Comparison of ENCODE assay signal across 1 cellular context in the genomic region with DNA sequence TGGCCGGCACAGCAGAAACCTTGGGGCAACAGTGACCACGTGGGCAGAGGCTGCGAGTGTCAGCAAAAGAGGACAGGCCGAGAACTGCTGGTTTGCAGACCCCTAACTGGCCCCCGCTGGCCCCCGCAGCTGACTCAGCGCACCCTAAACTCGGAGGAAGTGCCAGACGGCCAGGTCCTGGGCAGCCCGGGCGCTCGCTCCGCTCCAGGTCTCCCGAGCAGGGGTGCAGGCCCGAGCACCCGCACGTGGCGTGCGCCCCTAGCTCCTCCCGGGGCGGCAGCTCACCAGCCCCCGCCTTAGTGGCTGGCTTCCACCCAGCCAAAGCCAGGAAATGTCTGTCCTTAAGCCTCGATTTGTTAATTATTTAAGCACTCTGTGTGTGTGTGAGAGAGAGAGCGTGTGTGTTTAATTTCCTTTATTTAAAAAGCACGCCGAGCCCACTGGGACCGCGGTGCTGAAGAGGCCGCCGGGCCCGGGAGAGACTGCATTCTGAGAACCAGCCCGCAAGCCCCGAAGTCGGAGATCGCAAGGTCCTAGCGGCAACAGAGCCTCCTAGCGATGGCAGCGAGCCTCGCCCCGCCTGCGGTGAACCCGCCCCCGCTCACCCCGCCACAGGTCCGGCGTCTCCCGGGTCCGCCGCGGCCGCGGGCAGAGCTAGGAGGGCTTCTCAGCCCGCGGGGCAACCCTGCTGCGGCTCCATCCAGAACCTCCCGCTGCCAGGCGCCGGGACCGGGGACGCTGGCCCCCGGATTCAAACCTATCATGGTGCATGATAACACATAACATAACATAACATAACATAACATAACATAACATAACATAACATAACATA.
TF ChIP-seq lines count a peak whose summit lies in the region.

No MANE protein-coding gene starts in this region.

TF ChIP-seq in K562, 482 proteins besides CTCF, POLR2A, EP300 and RAD21 (continued from another document and continues in another):
- TF ChIP-seq, protein P1, sequence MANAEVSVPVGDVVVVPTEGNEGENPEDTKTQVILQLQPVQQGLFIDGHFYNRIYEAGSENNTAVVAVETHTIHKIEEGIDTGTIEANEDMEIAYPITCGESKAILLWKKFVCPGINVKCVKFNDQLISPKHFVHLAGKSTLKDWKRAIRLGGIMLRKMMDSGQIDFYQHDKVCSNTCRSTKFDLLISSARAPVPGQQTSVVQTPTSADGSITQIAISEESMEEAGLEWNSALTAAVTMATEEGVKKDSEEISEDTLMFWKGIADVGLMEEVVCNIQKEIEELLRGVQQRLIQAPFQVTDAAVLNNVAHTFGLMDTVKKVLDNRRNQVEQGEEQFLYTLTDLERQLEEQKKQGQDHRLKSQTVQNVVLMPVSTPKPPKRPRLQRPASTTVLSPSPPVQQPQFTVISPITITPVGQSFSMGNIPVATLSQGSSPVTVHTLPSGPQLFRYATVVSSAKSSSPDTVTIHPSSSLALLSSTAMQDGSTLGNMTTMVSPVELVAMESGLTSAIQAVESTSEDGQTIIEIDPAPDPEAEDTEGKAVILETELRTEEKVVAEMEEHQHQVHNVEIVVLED (CRISPR knock-in tag; IDR thresholded peaks at IDR 0.05), result no peak
- TF ChIP-seq FOXP1 (CRISPR knock-in tag; IDR thresholded peaks at IDR 0.05), result no peak
- TF ChIP-seq HNRNPLL (IDR thresholded peaks at IDR 0.05; ENCODE audit: low read depth, low read length, poor library complexity, severe bottlenecking), result peak; percentile 25
- TF ChIP-seq, protein P2, sequence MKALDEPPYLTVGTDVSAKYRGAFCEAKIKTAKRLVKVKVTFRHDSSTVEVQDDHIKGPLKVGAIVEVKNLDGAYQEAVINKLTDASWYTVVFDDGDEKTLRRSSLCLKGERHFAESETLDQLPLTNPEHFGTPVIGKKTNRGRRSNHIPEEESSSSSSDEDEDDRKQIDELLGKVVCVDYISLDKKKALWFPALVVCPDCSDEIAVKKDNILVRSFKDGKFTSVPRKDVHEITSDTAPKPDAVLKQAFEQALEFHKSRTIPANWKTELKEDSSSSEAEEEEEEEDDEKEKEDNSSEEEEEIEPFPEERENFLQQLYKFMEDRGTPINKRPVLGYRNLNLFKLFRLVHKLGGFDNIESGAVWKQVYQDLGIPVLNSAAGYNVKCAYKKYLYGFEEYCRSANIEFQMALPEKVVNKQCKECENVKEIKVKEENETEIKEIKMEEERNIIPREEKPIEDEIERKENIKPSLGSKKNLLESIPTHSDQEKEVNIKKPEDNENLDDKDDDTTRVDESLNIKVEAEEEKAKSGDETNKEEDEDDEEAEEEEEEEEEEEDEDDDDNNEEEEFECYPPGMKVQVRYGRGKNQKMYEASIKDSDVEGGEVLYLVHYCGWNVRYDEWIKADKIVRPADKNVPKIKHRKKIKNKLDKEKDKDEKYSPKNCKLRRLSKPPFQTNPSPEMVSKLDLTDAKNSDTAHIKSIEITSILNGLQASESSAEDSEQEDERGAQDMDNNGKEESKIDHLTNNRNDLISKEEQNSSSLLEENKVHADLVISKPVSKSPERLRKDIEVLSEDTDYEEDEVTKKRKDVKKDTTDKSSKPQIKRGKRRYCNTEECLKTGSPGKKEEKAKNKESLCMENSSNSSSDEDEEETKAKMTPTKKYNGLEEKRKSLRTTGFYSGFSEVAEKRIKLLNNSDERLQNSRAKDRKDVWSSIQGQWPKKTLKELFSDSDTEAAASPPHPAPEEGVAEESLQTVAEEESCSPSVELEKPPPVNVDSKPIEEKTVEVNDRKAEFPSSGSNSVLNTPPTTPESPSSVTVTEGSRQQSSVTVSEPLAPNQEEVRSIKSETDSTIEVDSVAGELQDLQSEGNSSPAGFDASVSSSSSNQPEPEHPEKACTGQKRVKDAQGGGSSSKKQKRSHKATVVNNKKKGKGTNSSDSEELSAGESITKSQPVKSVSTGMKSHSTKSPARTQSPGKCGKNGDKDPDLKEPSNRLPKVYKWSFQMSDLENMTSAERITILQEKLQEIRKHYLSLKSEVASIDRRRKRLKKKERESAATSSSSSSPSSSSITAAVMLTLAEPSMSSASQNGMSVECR (CRISPR knock-in tag; IDR thresholded peaks at IDR 0.05), result no peak
- no peak for TF ChIP-seq CREBBP (IDR thresholded peaks at IDR 0.05; ENCODE audit: low read depth, low read length)
- TF ChIP-seq, protein P3, sequence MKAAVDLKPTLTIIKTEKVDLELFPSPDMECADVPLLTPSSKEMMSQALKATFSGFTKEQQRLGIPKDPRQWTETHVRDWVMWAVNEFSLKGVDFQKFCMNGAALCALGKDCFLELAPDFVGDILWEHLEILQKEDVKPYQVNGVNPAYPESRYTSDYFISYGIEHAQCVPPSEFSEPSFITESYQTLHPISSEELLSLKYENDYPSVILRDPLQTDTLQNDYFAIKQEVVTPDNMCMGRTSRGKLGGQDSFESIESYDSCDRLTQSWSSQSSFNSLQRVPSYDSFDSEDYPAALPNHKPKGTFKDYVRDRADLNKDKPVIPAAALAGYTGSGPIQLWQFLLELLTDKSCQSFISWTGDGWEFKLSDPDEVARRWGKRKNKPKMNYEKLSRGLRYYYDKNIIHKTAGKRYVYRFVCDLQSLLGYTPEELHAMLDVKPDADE (conservative IDR thresholded peaks at IDR 0.05; ENCODE audit: control insufficient read depth, low read depth, low read length), result peak; percentile 78; the same call in 1 of the 2 replicates
- TF ChIP-seq SAP30 (IDR thresholded peaks at IDR 0.05; ENCODE audit: borderline replicate concordance, insufficient read depth, low read depth, low read length, poor library complexity, severe bottlenecking), result no peak
- no peak for TF ChIP-seq CEBPB (tag; IDR thresholded peaks at IDR 0.05)
- no peak for TF ChIP-seq HDAC2 (IDR thresholded peaks at IDR 0.05)
- TF ChIP-seq GATAD2A (IDR thresholded peaks at IDR 0.05), result 0 out of 2 replicates have a peak, but pooled peaks have one; percentile 30
- no peak for TF ChIP-seq PCBP2 (IDR thresholded peaks at IDR 0.05; ENCODE audit: low read depth, low read length, poor library complexity, severe bottlenecking)
- no peak for TF ChIP-seq ZNF197 (CRISPR knock-in tag; IDR thresholded peaks at IDR 0.05; ENCODE audit: low read depth)
- peak; percentile 71; the same call in 1 of the 2 replicates for TF ChIP-seq NFXL1 (CRISPR knock-in tag; IDR thresholded peaks at IDR 0.05)
- peak; percentile 19; the same call in 1 of the 2 replicates for TF ChIP-seq ZBTB1 (CRISPR knock-in tag; IDR thresholded peaks at IDR 0.05; ENCODE audit: borderline replicate concordance, low read depth)
- TF ChIP-seq CBFA2T3 (IDR thresholded peaks at IDR 0.05), result no peak
- TF ChIP-seq HLTF (IDR thresholded peaks at IDR 0.05), result no peak
- no peak for TF ChIP-seq ZFP1 (CRISPR knock-in tag; IDR thresholded peaks at IDR 0.05)
- TF ChIP-seq, protein P4, sequence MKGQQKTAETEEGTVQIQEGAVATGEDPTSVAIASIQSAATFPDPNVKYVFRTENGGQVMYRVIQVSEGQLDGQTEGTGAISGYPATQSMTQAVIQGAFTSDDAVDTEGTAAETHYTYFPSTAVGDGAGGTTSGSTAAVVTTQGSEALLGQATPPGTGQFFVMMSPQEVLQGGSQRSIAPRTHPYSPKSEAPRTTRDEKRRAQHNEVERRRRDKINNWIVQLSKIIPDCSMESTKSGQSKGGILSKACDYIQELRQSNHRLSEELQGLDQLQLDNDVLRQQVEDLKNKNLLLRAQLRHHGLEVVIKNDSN (CRISPR knock-in tag; IDR thresholded peaks at IDR 0.05), result peak; percentile 77
- TF ChIP-seq RFX1 (IDR thresholded peaks at IDR 0.05), result no peak
- TF ChIP-seq, protein P5, sequence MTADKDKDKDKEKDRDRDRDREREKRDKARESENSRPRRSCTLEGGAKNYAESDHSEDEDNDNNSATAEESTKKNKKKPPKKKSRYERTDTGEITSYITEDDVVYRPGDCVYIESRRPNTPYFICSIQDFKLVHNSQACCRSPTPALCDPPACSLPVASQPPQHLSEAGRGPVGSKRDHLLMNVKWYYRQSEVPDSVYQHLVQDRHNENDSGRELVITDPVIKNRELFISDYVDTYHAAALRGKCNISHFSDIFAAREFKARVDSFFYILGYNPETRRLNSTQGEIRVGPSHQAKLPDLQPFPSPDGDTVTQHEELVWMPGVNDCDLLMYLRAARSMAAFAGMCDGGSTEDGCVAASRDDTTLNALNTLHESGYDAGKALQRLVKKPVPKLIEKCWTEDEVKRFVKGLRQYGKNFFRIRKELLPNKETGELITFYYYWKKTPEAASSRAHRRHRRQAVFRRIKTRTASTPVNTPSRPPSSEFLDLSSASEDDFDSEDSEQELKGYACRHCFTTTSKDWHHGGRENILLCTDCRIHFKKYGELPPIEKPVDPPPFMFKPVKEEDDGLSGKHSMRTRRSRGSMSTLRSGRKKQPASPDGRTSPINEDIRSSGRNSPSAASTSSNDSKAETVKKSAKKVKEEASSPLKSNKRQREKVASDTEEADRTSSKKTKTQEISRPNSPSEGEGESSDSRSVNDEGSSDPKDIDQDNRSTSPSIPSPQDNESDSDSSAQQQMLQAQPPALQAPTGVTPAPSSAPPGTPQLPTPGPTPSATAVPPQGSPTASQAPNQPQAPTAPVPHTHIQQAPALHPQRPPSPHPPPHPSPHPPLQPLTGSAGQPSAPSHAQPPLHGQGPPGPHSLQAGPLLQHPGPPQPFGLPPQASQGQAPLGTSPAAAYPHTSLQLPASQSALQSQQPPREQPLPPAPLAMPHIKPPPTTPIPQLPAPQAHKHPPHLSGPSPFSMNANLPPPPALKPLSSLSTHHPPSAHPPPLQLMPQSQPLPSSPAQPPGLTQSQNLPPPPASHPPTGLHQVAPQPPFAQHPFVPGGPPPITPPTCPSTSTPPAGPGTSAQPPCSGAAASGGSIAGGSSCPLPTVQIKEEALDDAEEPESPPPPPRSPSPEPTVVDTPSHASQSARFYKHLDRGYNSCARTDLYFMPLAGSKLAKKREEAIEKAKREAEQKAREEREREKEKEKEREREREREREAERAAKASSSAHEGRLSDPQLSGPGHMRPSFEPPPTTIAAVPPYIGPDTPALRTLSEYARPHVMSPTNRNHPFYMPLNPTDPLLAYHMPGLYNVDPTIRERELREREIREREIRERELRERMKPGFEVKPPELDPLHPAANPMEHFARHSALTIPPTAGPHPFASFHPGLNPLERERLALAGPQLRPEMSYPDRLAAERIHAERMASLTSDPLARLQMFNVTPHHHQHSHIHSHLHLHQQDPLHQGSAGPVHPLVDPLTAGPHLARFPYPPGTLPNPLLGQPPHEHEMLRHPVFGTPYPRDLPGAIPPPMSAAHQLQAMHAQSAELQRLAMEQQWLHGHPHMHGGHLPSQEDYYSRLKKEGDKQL (CRISPR knock-in tag; IDR thresholded peaks at IDR 0.05; ENCODE audit: borderline replicate concordance), result no peak
- TF ChIP-seq RBM39 (optimal IDR thresholded peaks at IDR 0.05; ENCODE audit: low read depth, low read length), result no peak
- TF ChIP-seq, protein P6, sequence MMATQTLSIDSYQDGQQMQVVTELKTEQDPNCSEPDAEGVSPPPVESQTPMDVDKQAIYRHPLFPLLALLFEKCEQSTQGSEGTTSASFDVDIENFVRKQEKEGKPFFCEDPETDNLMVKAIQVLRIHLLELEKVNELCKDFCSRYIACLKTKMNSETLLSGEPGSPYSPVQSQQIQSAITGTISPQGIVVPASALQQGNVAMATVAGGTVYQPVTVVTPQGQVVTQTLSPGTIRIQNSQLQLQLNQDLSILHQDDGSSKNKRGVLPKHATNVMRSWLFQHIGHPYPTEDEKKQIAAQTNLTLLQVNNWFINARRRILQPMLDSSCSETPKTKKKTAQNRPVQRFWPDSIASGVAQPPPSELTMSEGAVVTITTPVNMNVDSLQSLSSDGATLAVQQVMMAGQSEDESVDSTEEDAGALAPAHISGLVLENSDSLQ (IDR thresholded peaks at IDR 0.05), result no peak
- no peak for TF ChIP-seq DACH1 (IDR thresholded peaks at IDR 0.05; ENCODE audit: partially characterized antibody)
- no peak for TF ChIP-seq KHSRP (IDR thresholded peaks at IDR 0.05)
- no peak for TF ChIP-seq ETV5 (CRISPR knock-in tag; IDR thresholded peaks at IDR 0.05; ENCODE audit: low read depth)
- TF ChIP-seq NBN (IDR thresholded peaks at IDR 0.05; ENCODE audit: low read depth), result no peak
- TF ChIP-seq IFI16 (CRISPR knock-in tag; IDR thresholded peaks at IDR 0.05), result no peak
- TF ChIP-seq, protein P7, sequence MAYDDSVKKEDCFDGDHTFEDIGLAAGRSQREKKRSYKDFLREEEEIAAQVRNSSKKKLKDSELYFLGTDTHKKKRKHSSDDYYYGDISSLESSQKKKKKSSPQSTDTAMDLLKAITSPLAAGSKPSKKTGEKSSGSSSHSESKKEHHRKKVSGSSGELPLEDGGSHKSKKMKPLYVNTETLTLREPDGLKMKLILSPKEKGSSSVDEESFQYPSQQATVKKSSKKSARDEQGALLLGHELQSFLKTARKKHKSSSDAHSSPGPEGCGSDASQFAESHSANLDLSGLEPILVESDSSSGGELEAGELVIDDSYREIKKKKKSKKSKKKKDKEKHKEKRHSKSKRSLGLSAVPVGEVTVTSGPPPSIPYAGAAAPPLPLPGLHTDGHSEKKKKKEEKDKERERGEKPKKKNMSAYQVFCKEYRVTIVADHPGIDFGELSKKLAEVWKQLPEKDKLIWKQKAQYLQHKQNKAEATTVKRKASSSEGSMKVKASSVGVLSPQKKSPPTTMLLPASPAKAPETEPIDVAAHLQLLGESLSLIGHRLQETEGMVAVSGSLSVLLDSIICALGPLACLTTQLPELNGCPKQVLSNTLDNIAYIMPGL (CRISPR knock-in tag; IDR thresholded peaks at IDR 0.05), result no peak
- TF ChIP-seq TOE1 (IDR thresholded peaks at IDR 0.05; ENCODE audit: borderline replicate concordance), result no peak; the same call in 1 of the 2 replicates
- no peak for TF ChIP-seq TOE1 (CRISPR knock-in tag; IDR thresholded peaks at IDR 0.05; ENCODE audit: borderline replicate concordance, low read depth)
- no peak for TF ChIP-seq TAF7 (tag; IDR thresholded peaks at IDR 0.05)
- TF ChIP-seq, protein P8, sequence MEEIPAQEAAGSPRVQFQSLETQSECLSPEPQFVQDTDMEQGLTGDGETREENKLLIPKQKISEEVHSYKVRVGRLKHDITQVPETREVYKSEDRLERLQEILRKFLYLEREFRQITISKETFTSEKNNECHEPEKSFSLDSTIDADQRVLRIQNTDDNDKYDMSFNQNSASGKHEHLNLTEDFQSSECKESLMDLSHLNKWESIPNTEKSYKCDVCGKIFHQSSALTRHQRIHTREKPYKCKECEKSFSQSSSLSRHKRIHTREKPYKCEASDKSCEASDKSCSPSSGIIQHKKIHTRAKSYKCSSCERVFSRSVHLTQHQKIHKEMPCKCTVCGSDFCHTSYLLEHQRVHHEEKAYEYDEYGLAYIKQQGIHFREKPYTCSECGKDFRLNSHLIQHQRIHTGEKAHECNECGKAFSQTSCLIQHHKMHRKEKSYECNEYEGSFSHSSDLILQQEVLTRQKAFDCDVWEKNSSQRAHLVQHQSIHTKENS (CRISPR knock-in tag; IDR thresholded peaks at IDR 0.05), result no peak
- TF ChIP-seq KDM4B (IDR thresholded peaks at IDR 0.05; ENCODE audit: borderline replicate concordance in 2 of 2, low read depth in 1 of 2), result no peak; a peak in 1 of 4 replicates
- no peak for TF ChIP-seq ATF1 (CRISPR knock-in tag; IDR thresholded peaks at IDR 0.05)
- TF ChIP-seq ATF1 (tag; IDR thresholded peaks at IDR 0.05), result no peak; the same call in 1 of the 2 replicates
- no peak for TF ChIP-seq NR4A1 (CRISPR knock-in tag; IDR thresholded peaks at IDR 0.05)
- 0 out of 2 replicates have a peak, but pooled peaks have one; percentile 42 for TF ChIP-seq NR4A1 (tag; IDR thresholded peaks at IDR 0.05)
- TF ChIP-seq ZNF311 (CRISPR knock-in tag; IDR thresholded peaks at IDR 0.05), result no peak
- peak in 2 of 3 experiments; percentile 39 to 47 for TF ChIP-seq YY1 (IDR thresholded peaks at IDR 0.05; ENCODE audit: borderline replicate concordance in 1 of 3, control insufficient read depth in 1 of 3, extremely low read depth in 1 of 3, insufficient read depth in 3 of 3, insufficient read length in 1 of 3, insufficient replicate concordance in 2 of 3, low read depth in 1 of 3, low read length in 2 of 3)
